Comparison of ENCODE assay signal across 16 cellular contexts in genomic region chr20:23203310-23203709, GRCh38.
DNase-seq lines count a peak whose midpoint lies in the region; ATAC-seq, FAIRE-seq and TF ChIP-seq lines count a peak whose summit lies in the region.
"Had no signal": no experiment of that assay in that cellular context is flagged by ENCODE, and none has a peak within 500 bp of the region (broad histone marks: within the 10 kb centered on the region; RNA-seq: fewer than 3 reads in every experiment).

No MANE protein-coding gene starts in this region.

- H3K27me3 ChIP-seq in heart left ventricle (no peaks in the 10 kb centered on the region), gastrocnemius medialis (no peaks in the 10 kb centered on the region), spleen (replicated peaks in 1 of 7) (peaks cover 0 to 6% (median 0%) of the 10 kb centered on the region in 7 donors)
- H3K27me3 ChIP-seq: BLaER1 treated with 17β-estradiol and CSF1 and Interleukin-3, amounts not matched to agents 10 nM and 100 nM had no signal

- DNase-seq in heart left ventricle (no peak), Right ventricle myocardium inferior (ENCODE audit: missing footprints) (no peak), gastrocnemius medialis (no peak), spleen (no peak), NCI-H1092 treated with DMSO at 0.1 percent for 48 hours (lab: John Stamatoyannopoulos, UW) (no peak)
- DNase-seq: ACHN; CD4-positive, CD25-positive, alpha-beta regulatory T cell; DMS53; GF-D8; HCEC 1CT had no signal

- in situ Hi-C loops in gastrocnemius medialis (cut with MboI; ENCODE audit: low sequenced_read_pairs in 4 of 4), result loop anchor here in 2 of 4 donors (25.0 kb wide), 1 partner anchor 491 kb away; no protein-coding TSS in a partner anchor

- H3K27ac ChIP-seq in heart left ventricle, result peak overlapping the region in 8 of 12 donors; percentile 5 to 63 (median 30)
- peak overlapping the region; percentile 92 for H3K27ac ChIP-seq in VCaP
- peak overlapping the region in 3 of 4 donors; percentile 24 to 47 (median 44) for H3K27ac ChIP-seq in gastrocnemius medialis
- peak overlapping the region in 1 of 8 donors; percentile 17 for H3K27ac ChIP-seq in spleen
- H3K27ac ChIP-seq: BLaER1 treated with 17β-estradiol and CSF1 and Interleukin-3, amounts not matched to agents 10 nM and 100 nM had no signal

- intact Hi-C loops in heart left ventricle (cut with DNase I) (loop anchor here in 5 of 10 donors (5.0 to 10.0 kb wide), 3 partner anchors 34 to 149 kb away; no protein-coding TSS in a partner anchor), Right ventricle myocardium inferior (cut with DNase I) (loop anchor here (5.0 to 10.0 kb wide), 3 partner anchors 51 to 149 kb away; partner anchors contain the start of gene CD93), gastrocnemius medialis (cut with DNase I; ENCODE audit: low total_unique reads) (loop anchor here (5.0 kb wide), 1 partner anchor 511 kb away; no protein-coding TSS in a partner anchor), spleen (cut with DNase I; ENCODE audit: low total_unique reads) (no loop called here)

- no peak for TF ChIP-seq POLR2A in heart left ventricle (IDR thresholded peaks at IDR 0.05)
- no peak for TF ChIP-seq POLR2A in gastrocnemius medialis (IDR thresholded peaks at IDR 0.05)
- no peak for TF ChIP-seq POLR2A in spleen (IDR thresholded peaks at IDR 0.05)

- TF ChIP-seq CTCF in heart left ventricle (IDR thresholded peaks at IDR 0.05), result no peak
- no peak for TF ChIP-seq CTCF in VCaP (conservative IDR thresholded peaks at IDR 0.05)
- TF ChIP-seq CTCF in gastrocnemius medialis (IDR thresholded peaks at IDR 0.05 in 4 of 5, conservative IDR thresholded peaks at IDR 0.05 in 1 of 5), result no peak
- TF ChIP-seq CTCF in spleen (IDR thresholded peaks at IDR 0.05 in 8 of 11, conservative IDR thresholded peaks at IDR 0.05 in 3 of 11), result no peak

- ATAC-seq in heart left ventricle (peak; percentile 43 to 60 (median 52)), Right ventricle myocardium inferior (no peak), gastrocnemius medialis (peak in 1 of 2 donors; percentile 25), GM21360 (IDR thresholded peaks at IDR 0.05; ENCODE audit: unreplicated experiment) (no peak)
- ATAC-seq: HepG2 had no signal

- peak; percentile 75 for FAIRE-seq in endometrium (lab: Jason Lieb, UNC)
- FAIRE-seq: GM19239, HepG2 had no signal

- H3K4me1 ChIP-seq in heart left ventricle (peaks cover 15 to 67% (median 34%) of the 10 kb centered on the region in 12 donors), gastrocnemius medialis (peaks cover 22 to 23% of the 10 kb centered on the region in 2 donors), spleen (peaks cover 0 to 7% (median 0%) of the 10 kb centered on the region in 6 donors)

- no peaks in the 10 kb centered on the region for H3K9me3 ChIP-seq in heart left ventricle
- H3K9me3 ChIP-seq in gastrocnemius medialis, result no peaks in the 10 kb centered on the region
- no peaks in the 10 kb centered on the region for H3K9me3 ChIP-seq in spleen
- H3K9me3 ChIP-seq: BLaER1 treated with 17β-estradiol and CSF1 and Interleukin-3, amounts not matched to agents 10 nM and 100 nM had no signal

- H3K4me3 ChIP-seq in heart left ventricle, result no peak overlapping the region
- no peak overlapping the region for H3K4me3 ChIP-seq in gastrocnemius medialis
- no peak overlapping the region for H3K4me3 ChIP-seq in spleen
- H3K4me3 ChIP-seq: BLaER1 treated with 17β-estradiol and CSF1 and Interleukin-3, amounts not matched to agents 10 nM and 100 nM had no signal

- no peaks in the 10 kb centered on the region for H3K36me3 ChIP-seq in heart left ventricle
- H3K36me3 ChIP-seq in gastrocnemius medialis, result no peaks in the 10 kb centered on the region
- H3K36me3 ChIP-seq in spleen, result no peaks in the 10 kb centered on the region
- H3K36me3 ChIP-seq: BLaER1 treated with 17β-estradiol and CSF1 and Interleukin-3, amounts not matched to agents 10 nM and 100 nM had no signal

- WGBS in heart left ventricle, 4 donors, result 16 to 28% (median 24%) methylated on average over 2 of the region's 2 CpGs
- WGBS in spleen, 5 donors, result 31 to 71% (median 52%) methylated on average over 2 of the region's 2 CpGs

Comparison
In these comparisons a context has a peak if more than half of its experiments do, and no peak if none do; other contexts are left out.
1. ATAC-seq: peak in heart left ventricle (4 of 4); none in Right ventricle myocardium inferior (single experiment) and GM21360 (single experiment).